In the genomic region with DNA sequence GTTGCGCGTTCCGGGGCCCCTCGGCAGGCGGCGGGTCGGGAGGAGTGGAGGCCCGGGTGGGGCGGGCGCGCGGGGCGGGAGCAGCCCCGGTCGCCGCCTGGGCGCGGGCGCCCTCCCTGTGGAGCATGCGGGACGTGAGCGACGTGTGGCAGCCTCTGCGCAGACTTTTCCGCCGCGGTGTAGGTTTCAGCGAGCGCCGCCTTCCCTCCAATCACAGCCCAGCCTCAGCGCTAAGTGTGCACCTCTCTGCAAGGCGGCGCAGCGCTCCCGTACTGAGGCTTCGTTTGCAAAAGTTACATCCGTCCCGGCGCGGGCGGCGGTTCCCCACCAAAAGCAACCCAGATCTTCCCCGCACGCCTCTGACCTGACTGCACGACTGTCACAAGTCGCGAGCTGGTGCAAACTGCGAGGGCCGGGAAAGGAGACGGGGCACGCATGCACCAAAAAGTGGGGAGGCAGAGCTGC, we compare ENCODE assay signal across 8 cellular contexts. TPM values are rescaled to one million over a fixed set of nuclear protein-coding genes. Genes with fewer than 3 reads are reported as not detected.
DNase-seq lines count a peak whose midpoint lies in the region; ATAC-seq and TF ChIP-seq lines count a peak whose summit lies in the region.

No MANE protein-coding gene starts in this region.

- intact Hi-C loops in PC-9 (cut with micrococcal nuclease; ENCODE audit: unreplicated experiment): loop anchor here (5.0 to 10.0 kb wide), 3 partner anchors 76 to 463 kb away; no protein-coding TSS in a partner anchor

- no peak overlapping the region for H2AFZ ChIP-seq in PC-9
- peak overlapping the region; percentile 65 for H2AFZ ChIP-seq in osteoblast (ENCODE audit: low read length)

- POLR2A ChIA-PET in PC-9 (lab: Charles Lee; ENCODE audit: unreplicated experiment): interaction anchor here (0.6 kb wide), 1 partner anchor 126 kb away, joined by 5 read pairs; no protein-coding TSS in a partner anchor

- H3K27me3 ChIP-seq in PC-9 (ENCODE audit: insufficient read depth, low read depth) (no peaks in the 10 kb centered on the region), osteoblast (ENCODE audit: insufficient read depth, low read length) (peaks cover 24% of the 10 kb centered on the region), thymus (ENCODE audit: control insufficient read depth, insufficient read depth) (peaks cover 2% of the 10 kb centered on the region)

- peaks cover 14% of the 10 kb centered on the region; the same call in 1 of the 2 replicates for H3K4me1 ChIP-seq in PC-9 (replicated peaks; ENCODE audit: insufficient read depth)
- peaks cover 25% of the 10 kb centered on the region for H3K4me1 ChIP-seq in osteoblast (ENCODE audit: insufficient read depth, low read length)
- peaks cover 16% of the 10 kb centered on the region for H3K4me1 ChIP-seq in thymus (ENCODE audit: control insufficient read depth, insufficient read depth, low read length)

- no peaks in the 10 kb centered on the region for H3K9me2 ChIP-seq in PC-9 (ENCODE audit: insufficient read depth)

- H3K9me3 ChIP-seq in PC-9 (ENCODE audit: insufficient read depth, low read depth) (no peaks in the 10 kb centered on the region), osteoblast (ENCODE audit: low read depth, low read length) (no peaks in the 10 kb centered on the region), thymus (ENCODE audit: control insufficient read depth) (no peaks in the 10 kb centered on the region)

- H3K4me2 ChIP-seq in PC-9 (peak overlapping the region; percentile 91), osteoblast (ENCODE audit: insufficient read depth, low read length) (peak overlapping the region; percentile 97)

- H3F3A ChIP-seq in PC-9 (ENCODE audit: insufficient read depth, low read depth): peaks cover 6% of the 10 kb centered on the region

- peaks cover 11% of the 10 kb centered on the region for H4K20me1 ChIP-seq in PC-9 (ENCODE audit: insufficient read depth)
- peaks cover 11% of the 10 kb centered on the region for H4K20me1 ChIP-seq in osteoblast (ENCODE audit: insufficient read depth, low read length)

- H3K4me3 ChIP-seq in PC-9: peak overlapping the region; percentile 90; the same call in 1 of the 2 replicates
- peak overlapping the region; percentile 86 for H3K4me3 ChIP-seq in osteoblast (ENCODE audit: insufficient read depth, low read length)
- peak overlapping the region; percentile 52 for H3K4me3 ChIP-seq in thymus (ENCODE audit: low read length)

- DNase-seq in NCI-H82 (lab: John Stamatoyannopoulos, UW): peak; percentile 64
- DNase-seq in NCI-H82 treated with DMSO at 0.1 percent for 48 hours (lab: John Stamatoyannopoulos, UW; ENCODE audit: unreplicated experiment): no peak
- peak; percentile 54 to 59 for DNase-seq in PC-9
- DNase-seq in activated gamma-delta T cell (lab: John Stamatoyannopoulos, UW): peak; percentile 53
- DNase-seq in globus pallidus (ENCODE audit: low spot score): peak; percentile 64
- peak; percentile 96 for DNase-seq in osteoblast (ENCODE audit: insufficient read length, low spot score, missing footprints)

- H3K27ac ChIP-seq in PC-9: no peak overlapping the region
- no peak overlapping the region for H3K27ac ChIP-seq in osteoblast (ENCODE audit: low read depth, low read length)
- H3K27ac ChIP-seq in thymus (ENCODE audit: low read depth): peak overlapping the region; percentile 77

- peaks cover 11% of the 10 kb centered on the region for H3K79me2 ChIP-seq in PC-9 (ENCODE audit: low read depth)
- peaks cover 9% of the 10 kb centered on the region for H3K79me2 ChIP-seq in osteoblast (ENCODE audit: insufficient read depth, low read length)

- no peak for TF ChIP-seq CTCF in PC-9 (conservative IDR thresholded peaks at IDR 0.05)
- no peak for TF ChIP-seq CTCF in osteoblast (IDR thresholded peaks at IDR 0.05; ENCODE audit: extremely low read depth, low read depth, low read length)

- H3K36me3 ChIP-seq in PC-9 (ENCODE audit: low read depth): no peaks in the 10 kb centered on the region
- H3K36me3 ChIP-seq in osteoblast (ENCODE audit: insufficient read depth, low read length): no peaks in the 10 kb centered on the region
- no peaks in the 10 kb centered on the region for H3K36me3 ChIP-seq in thymus (ENCODE audit: control insufficient read depth, insufficient read depth)

- no TSS peak for BruUV-seq in PC-9 (replicated peaks; lab: Mats Ljungman, UMichigan)

- WGBS in thymus: under 1% methylated on average over 51 of the region's 51 CpGs

- ATAC-seq in HG03095 (IDR thresholded peaks at IDR 0.05; ENCODE audit: unreplicated experiment): peak; percentile 52

- CTCF ChIA-PET in PC-9 (lab: Charles Lee): interaction anchor here (0.6 to 1.7 kb wide), 4 partner anchors 49 to 205 kb away, joined by 3 to 34 read pairs (median 6); no protein-coding TSS in a partner anchor

RNA-seq across cellular contexts. Expression of a gene that starts 1.2 kb away (rescaled TPM):
- total RNA-seq in PC-9 (2021): 37.8 and 54.7 TPM in 2 replicates
- 7.1 and 19.2 TPM in 2 replicates for total RNA-seq in osteoblast
- 39.3 TPM for polyA plus RNA-seq in thymus
